ENCODE assay signal across 1 cellular context in genomic region chr5:113447651-113448050, GRCh38.
TF ChIP-seq lines count a peak whose summit lies in the region.

No MANE protein-coding gene starts in this region.

TF ChIP-seq in H1, 55 proteins besides CTCF, POLR2A, EP300 and RAD21 (continued from another document):
- no peak for TF ChIP-seq RNF2 (IDR thresholded peaks at IDR 0.05; ENCODE audit: borderline replicate concordance, low read depth, low read length, missing control alignments, poor library complexity, severe bottlenecking)
- TF ChIP-seq TEAD4 (IDR thresholded peaks at IDR 0.05; ENCODE audit: low read depth, low read length): no peak
- TF ChIP-seq MAX (IDR thresholded peaks at IDR 0.05): no peak
- no peak for TF ChIP-seq HDAC6 (IDR thresholded peaks at IDR 0.05; ENCODE audit: low read depth, low read length)
- TF ChIP-seq MAFK (IDR thresholded peaks at IDR 0.05; ENCODE audit: low read depth, low read length): no peak
